Comparison of ENCODE assay signal across 1 cellular context in the genomic region with DNA sequence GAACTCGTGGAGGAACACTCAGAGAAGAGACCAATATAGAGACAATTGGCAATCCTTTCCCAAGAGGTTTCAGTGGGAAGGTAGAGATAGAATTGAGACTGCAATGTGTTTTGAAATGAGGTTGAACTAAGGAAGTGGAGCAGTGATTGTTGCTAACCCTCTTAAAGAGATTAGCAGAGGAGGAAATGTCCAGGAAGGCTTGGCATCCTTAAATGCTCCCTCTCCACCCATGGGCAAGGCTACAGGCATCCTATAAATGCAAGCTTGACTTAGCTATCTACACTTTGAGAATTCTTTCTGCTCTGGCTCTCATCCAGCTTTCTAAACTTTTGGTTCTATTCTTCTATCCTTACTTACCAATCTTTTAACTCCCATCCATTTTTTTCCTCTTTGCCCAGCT.
TF ChIP-seq lines count a peak whose summit lies in the region.

No MANE protein-coding gene starts in this region.

TF ChIP-seq in K562, 482 proteins besides CTCF, POLR2A, EP300 and RAD21:
- TF ChIP-seq, protein P1, sequence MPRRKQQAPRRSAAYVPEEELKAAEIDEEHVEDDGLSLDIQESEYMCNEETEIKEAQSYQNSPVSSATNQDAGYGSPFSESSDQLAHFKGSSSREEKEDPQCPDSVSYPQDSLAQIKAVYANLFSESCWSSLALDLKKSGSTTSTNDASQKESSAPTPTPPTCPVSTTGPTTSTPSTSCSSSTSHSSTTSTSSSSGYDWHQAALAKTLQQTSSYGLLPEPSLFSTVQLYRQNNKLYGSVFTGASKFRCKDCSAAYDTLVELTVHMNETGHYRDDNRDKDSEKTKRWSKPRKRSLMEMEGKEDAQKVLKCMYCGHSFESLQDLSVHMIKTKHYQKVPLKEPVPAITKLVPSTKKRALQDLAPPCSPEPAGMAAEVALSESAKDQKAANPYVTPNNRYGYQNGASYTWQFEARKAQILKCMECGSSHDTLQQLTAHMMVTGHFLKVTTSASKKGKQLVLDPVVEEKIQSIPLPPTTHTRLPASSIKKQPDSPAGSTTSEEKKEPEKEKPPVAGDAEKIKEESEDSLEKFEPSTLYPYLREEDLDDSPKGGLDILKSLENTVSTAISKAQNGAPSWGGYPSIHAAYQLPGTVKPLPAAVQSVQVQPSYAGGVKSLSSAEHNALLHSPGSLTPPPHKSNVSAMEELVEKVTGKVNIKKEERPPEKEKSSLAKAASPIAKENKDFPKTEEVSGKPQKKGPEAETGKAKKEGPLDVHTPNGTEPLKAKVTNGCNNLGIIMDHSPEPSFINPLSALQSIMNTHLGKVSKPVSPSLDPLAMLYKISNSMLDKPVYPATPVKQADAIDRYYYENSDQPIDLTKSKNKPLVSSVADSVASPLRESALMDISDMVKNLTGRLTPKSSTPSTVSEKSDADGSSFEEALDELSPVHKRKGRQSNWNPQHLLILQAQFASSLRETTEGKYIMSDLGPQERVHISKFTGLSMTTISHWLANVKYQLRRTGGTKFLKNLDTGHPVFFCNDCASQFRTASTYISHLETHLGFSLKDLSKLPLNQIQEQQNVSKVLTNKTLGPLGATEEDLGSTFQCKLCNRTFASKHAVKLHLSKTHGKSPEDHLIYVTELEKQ (CRISPR knock-in tag; IDR thresholded peaks at IDR 0.05) = no peak
- 0 out of 2 replicates have a peak, but pooled peaks have one; percentile 35 for TF ChIP-seq NFIC (IDR thresholded peaks at IDR 0.05)
